ENCODE assay signal across 8 cellular contexts in genomic region chr22:38656256-38657148, GRCh38. TPM values are rescaled to one million over a fixed set of nuclear protein-coding genes. Genes with fewer than 3 reads are reported as not detected.
DNase-seq lines count a peak whose midpoint lies in the region; ATAC-seq, FAIRE-seq and TF ChIP-seq lines count a peak whose summit lies in the region.

CBY1 (plus strand) TSS chr22:38656638; CDS start chr22:38668055, 11,417 bp downstream.
FAM227A (minus strand) TSS chr22:38656392; CDS start chr22:38650168, 6,224 bp downstream.

- peak within 1 kb of the TSS; percentile 100 for H3K9ac ChIP-seq in adipocyte (ENCODE audit: low read length)

- H3K4me1 ChIP-seq in adipocyte (ENCODE audit: control insufficient read depth, insufficient read depth, low read length): peaks cover 13% of the 10 kb centered on the region
- H3K4me1 ChIP-seq in cardiac muscle cell (ENCODE audit: low read depth): peaks cover 10% of the 10 kb centered on the region
- peaks cover 0 to 10% (median 0%) of the 10 kb centered on the region in 3 donors for H3K4me1 ChIP-seq in pancreas
- H3K4me1 ChIP-seq in thyroid gland: peaks cover 9 to 13% of the 10 kb centered on the region in 2 donors

- WGBS in pancreas, 2 donors: 0% methylated on average over 69 to 70 of the region's 70 CpGs
- 0 to 2% methylated on average over 41 to 42 of the region's 70 CpGs for WGBS in thyroid gland, 2 donors

- TF ChIP-seq CTCF in GM10266 (IDR thresholded peaks at IDR 0.05; ENCODE audit: control insufficient read depth, insufficient read depth, low read depth, missing control alignments): no peak
- no peak for TF ChIP-seq CTCF in cardiac muscle cell (IDR thresholded peaks at IDR 0.05; ENCODE audit: low read depth, low read length)
- no peak for TF ChIP-seq CTCF in pancreas (IDR thresholded peaks at IDR 0.05)
- peak in 1 of 6 experiments; percentile 7 for TF ChIP-seq CTCF in thyroid gland (IDR thresholded peaks at IDR 0.05)

- peak; percentile 93 for DNase-seq in GM10266 (ENCODE audit: extremely low spot score)
- DNase-seq in NCI-H1417 (lab: John Stamatoyannopoulos, UW): peak; percentile 86 to 95 (median 87)
- peak; percentile 62 to 84 for DNase-seq in SW 1271 (lab: John Stamatoyannopoulos, UW)
- DNase-seq in adipocyte (ENCODE audit: low read depth): peak; percentile 96
- peak; percentile 91 to 94 for DNase-seq in cardiac muscle cell (ENCODE audit: low read depth in 1 of 2, low spot score in 1 of 2)
- DNase-seq in pancreas: peak; percentile 87 to 97 (median 90)
- DNase-seq in thyroid gland: peak; percentile 86 to 89

- H3K27me3 ChIP-seq in adipocyte (replicated peaks; ENCODE audit: control insufficient read depth, insufficient read depth, low read length) (no peaks in the 10 kb centered on the region), cardiac muscle cell (no peaks in the 10 kb centered on the region), pancreas (no peaks in the 10 kb centered on the region), thyroid gland (no peaks in the 10 kb centered on the region)

- H3K9me3 ChIP-seq in adipocyte (ENCODE audit: control insufficient read depth, low read length) (no peaks in the 10 kb centered on the region), cardiac muscle cell (ENCODE audit: low read depth) (no peaks in the 10 kb centered on the region), pancreas (no peaks in the 10 kb centered on the region), thyroid gland (no peaks in the 10 kb centered on the region)

- TF ChIP-seq POLR2A in thyroid gland (IDR thresholded peaks at IDR 0.05): peak in 1 of 2 donors; percentile 72

- no peak for FAIRE-seq in pancreas (lab: Jason Lieb, UNC)

- ATAC-seq in HG02759 (IDR thresholded peaks at IDR 0.05; ENCODE audit: unreplicated experiment) (peak; percentile 81), pancreas (peak; percentile 94 to 97 (median 95))

- peak within 1 kb of the TSS; percentile 98 for H3K27ac ChIP-seq in cardiac muscle cell
- H3K27ac ChIP-seq in pancreas: peak within 1 kb of the TSS; percentile 83 to 95 (median 93)
- peak within 1 kb of the TSS; percentile 87 to 97 (median 91) for H3K27ac ChIP-seq in thyroid gland

- intact Hi-C loops in pancreas (cut with DNase I) (no loop called here), thyroid gland (cut with DNase I) (no loop called here)

- H3K36me3 ChIP-seq in adipocyte (ENCODE audit: control insufficient read depth, insufficient read depth, low read length, severe bottlenecking): peaks cover 2% of the 10 kb centered on the region
- no peaks in the 10 kb centered on the region for H3K36me3 ChIP-seq in cardiac muscle cell
- no peaks in the 10 kb centered on the region for H3K36me3 ChIP-seq in pancreas
- H3K36me3 ChIP-seq in thyroid gland: peaks cover 3 to 5% of the 10 kb centered on the region in 2 donors

- peak within 1 kb of the TSS; percentile 92 for H3K4me3 ChIP-seq in adipocyte (ENCODE audit: low read length)
- H3K4me3 ChIP-seq in cardiac muscle cell: peak within 1 kb of the TSS; percentile 85
- H3K4me3 ChIP-seq in pancreas: peak within 1 kb of the TSS; percentile 52 to 96 (median 73)
- H3K4me3 ChIP-seq in thyroid gland (replicated peaks in 1 of 3): peak within 1 kb of the TSS; percentile 64 to 77 (median 65)

RNA-seq across cellular contexts. Expression of gene CBY1, which starts in this region (rescaled TPM):
- total RNA-seq in cardiac muscle cell: 24.9 and 25.9 TPM in 2 replicates
- polyA plus RNA-seq in cardiac muscle cell: 68.4 and 84.6 TPM in 2 replicates
- total RNA-seq in pancreas: 10 to 100 TPM; 15.3 to 22.9 (median 17.2) TPM
- polyA plus RNA-seq in pancreas: 10 to 100 TPM; 36.3 to 37.1 TPM
- 10 to 100 TPM; 13.6 to 26.0 (median 23.0) TPM for total RNA-seq in thyroid gland

RNA-seq across cellular contexts. Expression of gene FAM227A, which starts in this region (rescaled TPM):
- total RNA-seq in cardiac muscle cell (4.5 and 5.7 TPM in 2 replicates), pancreas (1 to 10 TPM in 2 of 6 donors, under 1 TPM in 4; 0.22 to 2.0 (median 0.59) TPM), thyroid gland (10 to 100 TPM in 3 of 4 donors, 1 to 10 TPM in 1; 8.4 to 12.6 (median 10.4) TPM)
- polyA plus RNA-seq in cardiac muscle cell (2.9 and 7.4 TPM in 2 replicates), pancreas (1 to 10 TPM in 1 of 2 donors, under 1 TPM in 1; 0.77 to 1.4 TPM)

Comparison
In these comparisons a context has a peak if more than half of its experiments do, and no peak if none do; other contexts are left out.
1. Peak in every context shown above with its lines: DNase-seq, ATAC-seq, H3K4me3 ChIP-seq and H3K27ac ChIP-seq.